Comparison of ENCODE assay signal across 8 cellular contexts in the genomic region with DNA sequence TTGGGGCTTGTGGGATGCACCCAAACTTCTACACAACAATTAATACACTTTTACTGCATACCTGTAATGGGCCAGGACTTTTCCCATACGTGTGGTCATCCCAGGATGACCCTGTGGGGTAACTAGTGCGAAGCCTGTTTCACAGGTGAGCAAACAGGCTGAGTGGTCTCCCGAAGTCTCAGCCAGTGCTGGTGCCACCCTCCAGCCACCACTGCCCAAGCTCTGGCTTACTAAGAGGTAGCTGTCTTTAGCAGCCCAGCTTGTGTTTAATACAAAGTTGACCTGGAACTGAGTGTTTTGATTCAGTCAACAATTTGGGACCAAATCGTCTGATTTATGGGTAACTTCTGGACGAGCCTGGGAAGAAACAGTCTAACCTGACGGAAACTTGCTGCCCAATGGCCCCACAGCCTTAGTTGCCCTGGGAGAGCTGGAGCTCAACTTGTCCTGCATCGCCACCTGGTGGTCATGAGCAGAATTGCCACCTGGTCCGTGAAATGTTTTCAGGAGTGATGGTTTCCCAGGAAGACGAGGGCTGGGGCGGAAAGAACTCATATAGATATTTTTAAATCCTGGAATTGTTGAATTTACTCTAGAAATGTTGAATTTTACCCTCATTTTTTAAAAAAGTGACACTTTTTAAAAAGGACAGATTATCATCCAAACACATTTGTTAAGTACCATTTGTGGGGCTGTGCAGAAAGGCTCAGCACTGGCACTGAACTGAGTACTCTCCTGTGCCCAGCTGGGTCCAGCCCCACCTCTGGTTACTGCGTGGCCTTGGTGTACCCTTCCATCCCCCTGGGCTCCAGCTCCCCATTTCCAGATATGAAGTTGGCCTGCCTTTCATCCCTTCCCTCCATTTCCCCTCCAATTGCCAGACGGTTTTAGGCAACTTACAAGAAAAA.
DNase-seq lines count a peak whose midpoint lies in the region; ATAC-seq and TF ChIP-seq lines count a peak whose summit lies in the region.

No MANE protein-coding gene starts in this region.

- H3K27me3 Mint-ChIP-seq in T-helper 2 cell treated with Interferon-gamma antibody and Interleukin-4, amounts not matched to agents 5 μg/mL and 100 μg/mL, for 36 hours (ENCODE audit: low read depth) = no peaks in the 10 kb centered on the region

- H3K9me3 Mint-ChIP-seq in T-helper 2 cell treated with Interferon-gamma antibody and Interleukin-4, amounts not matched to agents 5 μg/mL and 100 μg/mL, for 36 hours = no peaks in the 10 kb centered on the region

- peak; percentile 85 for TF ChIP-seq CTCF in GM12875 (IDR thresholded peaks at IDR 0.05; ENCODE audit: borderline replicate concordance, insufficient read depth, low read depth, low read length)

- DNase-seq in 8988T (peak; percentile 76), NAMALWA (ENCODE audit: low spot score) (peak; percentile 77), anterior cingulate cortex (lab: John Stamatoyannopoulos, UW) (peak; percentile 17 to 94 (median 70)), right cardiac atrium (peak; percentile 80 to 93 (median 90)), sciatic nerve (ENCODE audit: low spot score) (peak; percentile 93)
- DNase-seq in T-helper 2 cell treated with Interferon-gamma antibody and Interleukin-4, amounts not matched to agents 5 μg/mL and 100 μg/mL, for 36 hours (ENCODE audit: low spot score) = peak; percentile 66

- peaks cover 5% of the 10 kb centered on the region for H3K4me1 Mint-ChIP-seq in T-helper 2 cell treated with Interferon-gamma antibody and Interleukin-4, amounts not matched to agents 5 μg/mL and 100 μg/mL, for 36 hours (ENCODE audit: low read depth)

- 29% methylated on average over 12 of the region's 12 CpGs for WGBS in right cardiac atrium

- H3K36me3 Mint-ChIP-seq in T-helper 2 cell treated with Interferon-gamma antibody and Interleukin-4, amounts not matched to agents 5 μg/mL and 100 μg/mL, for 36 hours (ENCODE audit: low read depth) = no peaks in the 10 kb centered on the region

- H3K4me1 ChIP-seq in right cardiac atrium (ENCODE audit: control insufficient read depth, insufficient read depth, low read length) = peaks cover 2% of the 10 kb centered on the region

- no peaks in the 10 kb centered on the region for H3K27me3 ChIP-seq in right cardiac atrium (ENCODE audit: control insufficient read depth, insufficient read depth)

- H3K27ac Mint-ChIP-seq in T-helper 2 cell treated with Interferon-gamma antibody and Interleukin-4, amounts not matched to agents 5 μg/mL and 100 μg/mL, for 36 hours = no peak overlapping the region

- H3K9me3 ChIP-seq in right cardiac atrium (ENCODE audit: control insufficient read depth, low read length) = no peaks in the 10 kb centered on the region

- intact Hi-C loops in right cardiac atrium (cut with DNase I) (loop anchor here (1.0 to 10.0 kb wide), 8 partner anchors 233 to 480 kb away; no protein-coding TSS in a partner anchor), sciatic nerve (cut with DNase I) (loop anchor here (2.0 kb wide), 1 partner anchor 233 kb away; no protein-coding TSS in a partner anchor)

- H3K4me3 Mint-ChIP-seq in T-helper 2 cell treated with Interferon-gamma antibody and Interleukin-4, amounts not matched to agents 5 μg/mL and 100 μg/mL, for 36 hours = no peak overlapping the region

- H3K27ac ChIP-seq in right cardiac atrium (ENCODE audit: low read length) = no peak overlapping the region

- H3K4me3 ChIP-seq in GM12875 (ENCODE audit: low read depth, low read length) (no peak overlapping the region), right cardiac atrium (ENCODE audit: low read length) (no peak overlapping the region)

- ATAC-seq in right cardiac atrium (peak; percentile 63 to 65), sciatic nerve (peak; percentile 71), GM21515 (IDR thresholded peaks at IDR 0.05; ENCODE audit: unreplicated experiment) (no peak)
